In genomic region chr2:17912266-17912691, GRCh38 we compare ENCODE assay signal across 8 cellular contexts. TPM values are rescaled to one million over a fixed set of nuclear protein-coding genes. Genes with fewer than 3 reads are reported as not detected.
DNase-seq lines count a peak whose midpoint lies in the region; ATAC-seq and TF ChIP-seq lines count a peak whose summit lies in the region.

No MANE protein-coding gene starts in this region.

- H3K4me1 Mint-ChIP-seq in stimulated activated effector memory CD8-positive, alpha-beta T cell treated with anti-CD3 and anti-CD28 coated beads, Interleukin-12 subunit alpha, Interleukin-12 subunit beta, amount 100 ng/mL, for 72 hours = no peaks in the 10 kb centered on the region

- intact Hi-C loops in colonic mucosa (cut with DNase I) = no loop called here

- H3K4me3 Mint-ChIP-seq in stimulated activated effector memory CD8-positive, alpha-beta T cell treated with anti-CD3 and anti-CD28 coated beads, Interleukin-12 subunit alpha, Interleukin-12 subunit beta, amount 100 ng/mL, for 72 hours = no peak overlapping the region

- H3K27me3 ChIP-seq in colonic mucosa = no peaks in the 10 kb centered on the region

- H3K4me3 ChIP-seq in GM12864 (ENCODE audit: low read depth, low read length) (no peak overlapping the region), colonic mucosa (no peak overlapping the region)

- H3K36me3 ChIP-seq in colonic mucosa = no peaks in the 10 kb centered on the region

- TF ChIP-seq CTCF in GM12864 (IDR thresholded peaks at IDR 0.05; ENCODE audit: low read depth, low read length, missing control alignments) (no peak), colonic mucosa (IDR thresholded peaks at IDR 0.05) (no peak)

- H3K9ac ChIP-seq in colonic mucosa (ENCODE audit: low read depth in 2 of 2, low read length in 2 of 2) = no peak overlapping the region

- H3K4me1 ChIP-seq in colonic mucosa = no peaks in the 10 kb centered on the region

- no peak overlapping the region for H3K27ac Mint-ChIP-seq in stimulated activated effector memory CD8-positive, alpha-beta T cell treated with anti-CD3 and anti-CD28 coated beads, Interleukin-12 subunit alpha, Interleukin-12 subunit beta, amount 100 ng/mL, for 72 hours

- ATAC-seq in GM19452 (IDR thresholded peaks at IDR 0.05; ENCODE audit: unreplicated experiment) = peak; percentile 98
- peak; percentile 92 for ATAC-seq in HG03045 (IDR thresholded peaks at IDR 0.05; ENCODE audit: unreplicated experiment)
- ATAC-seq in stimulated activated effector memory CD8-positive, alpha-beta T cell treated with anti-CD3 and anti-CD28 coated beads, Interleukin-12 subunit alpha, Interleukin-12 subunit beta, amount 100 ng/mL, for 72 hours = no peak

- no peak overlapping the region for H3K27ac ChIP-seq in colonic mucosa

- DNase-seq in GM12864 (ENCODE audit: low read depth) (peak; percentile 7), SIG-M5 (lab: John Stamatoyannopoulos, UW) (peak; percentile 0), colonic mucosa (no peak), cerebellar nuclear complex (lab: John Stamatoyannopoulos, UW) (no peak), HUDEP-2 (lab: John Stamatoyannopoulos, UW; ENCODE audit: unreplicated experiment in 76 of 76) (no peak)
- DNase-seq in stimulated activated effector memory CD8-positive, alpha-beta T cell treated with anti-CD3 and anti-CD28 coated beads, Interleukin-12 subunit alpha, Interleukin-12 subunit beta, amount 100 ng/mL, for 72 hours (ENCODE audit: low spot score in 2 of 2) = no peak

- H3K9me3 ChIP-seq in colonic mucosa = no peaks in the 10 kb centered on the region

- no peaks in the 10 kb centered on the region for H3K36me3 Mint-ChIP-seq in stimulated activated effector memory CD8-positive, alpha-beta T cell treated with anti-CD3 and anti-CD28 coated beads, Interleukin-12 subunit alpha, Interleukin-12 subunit beta, amount 100 ng/mL, for 72 hours

- peaks cover 2% of the 10 kb centered on the region for H3K9me3 Mint-ChIP-seq in stimulated activated effector memory CD8-positive, alpha-beta T cell treated with anti-CD3 and anti-CD28 coated beads, Interleukin-12 subunit alpha, Interleukin-12 subunit beta, amount 100 ng/mL, for 72 hours

RNA-seq across cellular contexts. Expression of gene KCNS3, which starts 33.8 kb away (rescaled TPM):
- 10 to 100 TPM; 10.7 to 17.5 TPM for total RNA-seq in colonic mucosa

Comparison
In these comparisons a context has a peak if more than half of its experiments do, and no peak if none do; other contexts are left out.
1. DNase-seq: peak in GM12864 (single experiment) and SIG-M5 (single experiment); none in colonic mucosa (single experiment), cerebellar nuclear complex (0 of 2), stimulated activated effector memory CD8-positive, alpha-beta T cell treated with anti-CD3 and anti-CD28 coated beads, Interleukin-12 subunit alpha, Interleukin-12 subunit beta, amount 100 ng/mL, for 72 hours (0 of 2) and HUDEP-2 (0 of 76).